ENCODE assay signal across 1 cellular context in the genomic region with DNA sequence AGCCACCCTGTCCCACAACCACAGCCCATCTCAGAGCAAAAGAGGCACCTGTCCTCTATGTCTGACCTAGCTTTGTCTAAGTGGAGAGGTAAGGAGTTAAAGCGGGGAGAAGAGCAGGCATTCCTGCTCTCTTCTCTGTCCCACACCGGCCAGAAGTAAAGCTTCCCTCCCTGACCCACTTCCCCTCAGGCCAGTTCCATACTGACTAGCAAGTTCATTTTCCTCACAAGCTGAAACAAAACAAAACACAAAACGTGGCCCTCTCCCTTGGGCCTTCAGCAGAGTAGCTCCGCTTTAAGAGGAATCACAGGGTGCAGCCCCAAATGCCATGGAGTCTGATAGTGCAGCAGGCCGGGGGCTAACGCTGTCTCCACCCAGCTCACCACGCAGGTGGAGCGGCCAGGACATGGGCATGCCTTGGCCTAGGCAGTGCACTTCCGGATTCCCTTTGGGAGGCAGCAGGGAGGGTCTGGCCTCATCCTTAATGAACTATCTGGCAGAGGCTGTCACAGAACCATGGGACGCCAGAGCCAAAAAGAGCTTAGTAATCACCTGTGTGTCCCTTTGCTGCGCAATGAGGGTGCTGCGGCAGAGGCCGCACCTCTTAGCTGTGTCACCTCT.
TF ChIP-seq lines count a peak whose summit lies in the region.

No MANE protein-coding gene starts in this region.

TF ChIP-seq in H1, 55 proteins besides CTCF, POLR2A, EP300 and RAD21:
- no peak for TF ChIP-seq EGR1 (IDR thresholded peaks at IDR 0.05; ENCODE audit: borderline replicate concordance, low read depth, low read length)
- TF ChIP-seq TCF12 (IDR thresholded peaks at IDR 0.05; ENCODE audit: low read depth, low read length): no peak
- no peak for TF ChIP-seq ZNF274 (IDR thresholded peaks at IDR 0.05; ENCODE audit: borderline replicate concordance, extremely low read depth, low read length)
- no peak for TF ChIP-seq GABPA (IDR thresholded peaks at IDR 0.05; ENCODE audit: borderline replicate concordance, insufficient read depth, low read length)
- no peak for TF ChIP-seq GTF2F1 (IDR thresholded peaks at IDR 0.05; ENCODE audit: borderline replicate concordance, low read depth, low read length)
- TF ChIP-seq NANOG (IDR thresholded peaks at IDR 0.05; ENCODE audit: insufficient read depth, low read depth, low read length, poor library complexity, severe bottlenecking): no peak
- TF ChIP-seq POU5F1 (IDR thresholded peaks at IDR 0.05; ENCODE audit: low read depth, low read length): no peak
- TF ChIP-seq CHD1 (IDR thresholded peaks at IDR 0.05; ENCODE audit: low read depth, low read length): no peak
- TF ChIP-seq HDAC2 (IDR thresholded peaks at IDR 0.05; ENCODE audit: borderline replicate concordance in 1 of 2, low read depth in 2 of 2, low read length in 2 of 2): no peak
- TF ChIP-seq MAFK (IDR thresholded peaks at IDR 0.05; ENCODE audit: low read depth, low read length): no peak
